32 cellular contexts compared by ENCODE assay signal in genomic region chr13:48738261-48738755, GRCh38.
A peak's percentile ranks its signal among the peaks of the same experiment; 100 is the strongest.
DNase-seq lines count a peak whose midpoint lies in the region; ATAC-seq, FAIRE-seq and TF ChIP-seq lines count a peak whose summit lies in the region.
"Had no signal": no experiment of that assay in that cellular context is flagged by ENCODE, and none has a peak within 500 bp of the region (broad histone marks: within the 10 kb centered on the region; RNA-seq: fewer than 3 reads in every experiment).

No MANE protein-coding gene starts in this region.

- H3K9me3 ChIP-seq in MM.1S (replicated peaks; ENCODE audit: insufficient read depth, low read length) (no peaks in the 10 kb centered on the region), lower lobe of right lung (no peaks in the 10 kb centered on the region)
- H3K9me3 ChIP-seq: gastrocnemius medialis, MG63, SK-N-SH, upper lobe of left lung had no signal

- intact Hi-C loops in sciatic nerve (cut with DNase I) (no loop called here), lower lobe of right lung (cut with DNase I) (no loop called here)

- H3K4me1 ChIP-seq in MM.1S (ENCODE audit: low read length): peaks cover 8% of the 10 kb centered on the region; the same call in 1 of the 2 replicates
- no peaks in the 10 kb centered on the region for H3K4me1 ChIP-seq in lower lobe of right lung
- H3K4me1 ChIP-seq: gastrocnemius medialis had no signal

- no peak overlapping the region for H2AFZ ChIP-seq in MM.1S (ENCODE audit: low read length)
- H2AFZ ChIP-seq: PC-9 had no signal

- peak; percentile 19 for ATAC-seq in sciatic nerve
- no peak for ATAC-seq in lower lobe of right lung
- ATAC-seq: activated CD4-positive, alpha-beta T cell treated with anti-CD3 and anti-CD28 coated beads for 36 hours; gastrocnemius medialis; natural killer cell; Right ventricle myocardium inferior had no signal

- no peaks in the 10 kb centered on the region for H3K79me2 ChIP-seq in MM.1S (ENCODE audit: low read length)

- H3K36me3 ChIP-seq in MM.1S (replicated peaks; ENCODE audit: insufficient read depth, low read length) (no peaks in the 10 kb centered on the region), lower lobe of right lung (no peaks in the 10 kb centered on the region)
- H3K36me3 ChIP-seq: gastrocnemius medialis, MG63, upper lobe of left lung had no signal

- DNase-seq in NCI-H146 (lab: John Stamatoyannopoulos, UW) (peak; percentile 21), NCI-H146 treated with DMSO at 0.1 percent for 48 hours (lab: John Stamatoyannopoulos, UW; ENCODE audit: unreplicated experiment) (no peak), MM.1S (no peak), RPMI8226 (peak; percentile 32), sciatic nerve (ENCODE audit: low spot score) (no peak), urothelium cell line (ENCODE audit: low spot score) (no peak), NCI-H524 treated with DMSO at 0.1 percent for 48 hours (lab: John Stamatoyannopoulos, UW) (no peak), lower lobe of right lung (no peak)
- DNase-seq: 8988T; activated CD4-positive, alpha-beta T cell treated with anti-CD3 and anti-CD28 coated beads for 36 hours; activated effector memory CD4-positive, alpha-beta T cell treated with anti-CD3 and anti-CD28 coated beads, Interleukin-2, amount 50 U/mL, for 16 hours; activated T-cell treated with anti-CD3 and anti-CD28 coated beads, Interleukin-2, amount 50 U/mL, for 24 hours; COR-L47; gastrocnemius medialis; GOT3; kidney glomerular epithelial cell; MG63; natural killer cell; NCI-H1436 treated with DMSO at 0.1 percent for 48 hours; NCI-H2171; NCI-H526; occipital lobe; PC-9; SK-N-SH; stimulated activated naive CD4-positive, alpha-beta T cell; T-helper 2 cell; upper lobe of left lung had no signal

- TF ChIP-seq CTCF in MM.1S (IDR thresholded peaks at IDR 0.05; ENCODE audit: low read length) (no peak), lower lobe of right lung (IDR thresholded peaks at IDR 0.05) (no peak)

- H3F3A ChIP-seq in MM.1S (ENCODE audit: insufficient read depth, low read length): no peaks in the 10 kb centered on the region

- H3K27ac ChIP-seq in MM.1S (ENCODE audit: low read length) (peak overlapping the region; percentile 53; the same call in 1 of the 2 replicates), lower lobe of right lung (no peak overlapping the region)
- H3K27ac ChIP-seq: gastrocnemius medialis, PC-9, upper lobe of left lung had no signal

- no peak overlapping the region for H3K9ac ChIP-seq in MM.1S (ENCODE audit: low read length)
- H3K9ac ChIP-seq: SK-N-SH had no signal

- H3K9me2 ChIP-seq in MM.1S (replicated peaks; ENCODE audit: insufficient read depth, low read length): no peaks in the 10 kb centered on the region
- H3K9me2 ChIP-seq: SK-N-SH had no signal

- H3K4me3 ChIP-seq in MM.1S (ENCODE audit: low read length) (no peak overlapping the region), lower lobe of right lung (no peak overlapping the region)
- H3K4me3 ChIP-seq: gastrocnemius medialis, lung, MG63, PC-9, upper lobe of left lung had no signal

- FAIRE-seq in urothelium cell line (lab: Jason Lieb, UNC): no peak
- FAIRE-seq: bronchial epithelial cell, colon, GM18507 had no signal

- no peaks in the 10 kb centered on the region for H4K20me1 ChIP-seq in MM.1S (ENCODE audit: insufficient read depth, low read length)

- H3K4me2 ChIP-seq in MM.1S (ENCODE audit: low read depth, low read length): peak overlapping the region; percentile 37; the same call in 1 of the 2 replicates
- H3K4me2 ChIP-seq: PC-9, SK-N-SH had no signal

- H3K27me3 ChIP-seq in MM.1S (replicated peaks; ENCODE audit: insufficient read depth, low read length): no peaks in the 10 kb centered on the region
- H3K27me3 ChIP-seq in lower lobe of right lung (ENCODE audit: low read depth): no peaks in the 10 kb centered on the region
- H3K27me3 ChIP-seq: gastrocnemius medialis, MG63, upper lobe of left lung had no signal

Comparison
In these comparisons a context has a peak if more than half of its experiments do, and no peak if none do; other contexts are left out.
1. DNase-seq: peak in NCI-H146 (single experiment) and RPMI8226 (single experiment); none in NCI-H146 treated with DMSO at 0.1 percent for 48 hours (single experiment), MM.1S (single experiment), sciatic nerve (single experiment), urothelium cell line (single experiment), NCI-H524 treated with DMSO at 0.1 percent for 48 hours (single experiment) and lower lobe of right lung (single experiment).